In the genomic region with DNA sequence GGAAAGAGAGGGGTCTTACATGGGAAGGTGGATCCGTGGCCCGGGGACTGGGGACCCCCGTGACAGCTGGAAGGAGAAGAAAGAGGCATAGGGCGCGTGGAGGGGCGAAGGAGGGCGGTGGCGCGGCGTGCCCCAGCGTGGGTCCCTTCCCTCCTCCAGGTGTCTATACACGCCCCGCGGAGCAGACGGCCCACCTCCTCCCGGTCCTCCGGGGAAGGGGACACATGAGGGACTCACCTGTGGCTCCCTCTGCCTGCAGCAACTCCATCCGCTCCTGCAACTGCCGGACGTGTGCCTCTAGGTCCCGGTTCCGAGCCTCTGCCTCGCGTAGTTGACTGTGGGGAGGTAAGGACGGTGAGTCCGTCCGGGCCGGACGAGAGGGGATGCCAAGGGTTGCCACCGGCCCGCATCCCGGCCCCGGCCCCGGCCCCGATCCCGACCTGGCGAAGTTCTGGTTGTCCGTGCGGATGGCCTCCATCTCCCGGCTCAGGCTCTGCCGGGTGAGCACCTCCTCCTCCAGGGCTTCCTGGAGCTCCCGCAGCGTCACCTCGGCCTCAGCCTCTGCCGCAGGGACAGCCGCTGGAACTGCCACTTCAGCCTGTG, we compare ENCODE assay signal across 9 cellular contexts. TPM values are rescaled to one million over a fixed set of nuclear protein-coding genes. Genes with fewer than 3 reads are reported as not detected.
A peak's percentile ranks its signal among the peaks of the same experiment; 100 is the strongest.
DNase-seq lines count a peak whose midpoint lies in the region; FAIRE-seq and TF ChIP-seq lines count a peak whose summit lies in the region.
"Had no signal": no experiment of that assay in that cellular context is flagged by ENCODE, and none has a peak within 500 bp of the region (broad histone marks: within the 10 kb centered on the region; RNA-seq: fewer than 3 reads in every experiment).

No MANE protein-coding gene starts in this region.

- no peak overlapping the region for H2AK5ac ChIP-seq in mesenchymal stem cell (ENCODE audit: low read length, severe bottlenecking)

- no peak overlapping the region for H2BK5ac ChIP-seq in mesenchymal stem cell (ENCODE audit: low read depth, low read length, poor library complexity, severe bottlenecking)

- peak overlapping the region; percentile 59 for H3K4me3 Mint-ChIP-seq in activated CD4-positive, alpha-beta T cell treated with anti-CD3 and anti-CD28 coated beads, Interleukin-2, amount 10 ng/mL, durations not matched to agents 24 days and 14 days

- no peak for TF ChIP-seq CTCF in bronchial epithelial cell (IDR thresholded peaks at IDR 0.05; ENCODE audit: insufficient read depth, low read length, severe bottlenecking)
- no peak for TF ChIP-seq CTCF in tibial artery (IDR thresholded peaks at IDR 0.05)

- H2BK12ac ChIP-seq in mesenchymal stem cell (ENCODE audit: low read length in 2 of 2) = no peak overlapping the region

- peak overlapping the region; percentile 12 for H4K8ac ChIP-seq in mesenchymal stem cell (ENCODE audit: low read length)

- H3K23ac ChIP-seq in mesenchymal stem cell (ENCODE audit: low read length in 2 of 2) = no peak overlapping the region

- H3K36me3 ChIP-seq in bronchial epithelial cell (ENCODE audit: control insufficient read depth, insufficient read depth, low read length) (peaks cover 2% of the 10 kb centered on the region), mesenchymal stem cell (ENCODE audit: control insufficient read depth in 1 of 2, insufficient read depth in 2 of 2, low read depth in 1 of 2, low read length in 2 of 2) (peaks cover 35 to 41% of the 10 kb centered on the region in 2 experiments), tibial artery (peaks cover 17 to 36% (median 18%) of the 10 kb centered on the region in 3 donors)

- H3K14ac ChIP-seq in mesenchymal stem cell (ENCODE audit: low read length in 2 of 2) = no peak overlapping the region

- no peak overlapping the region for H3K4ac ChIP-seq in mesenchymal stem cell (ENCODE audit: low read depth in 1 of 2, low read length in 2 of 2)

- no peak for DNase-seq in activated CD4-positive, alpha-beta T cell treated with anti-CD3 and anti-CD28 coated beads, Interleukin-2, amount 10 ng/mL, durations not matched to agents 24 days and 14 days
- no peak for DNase-seq in activated CD4-positive, alpha-beta T cell treated with anti-CD3 and anti-CD28 coated beads for 48 hours
- no peak for DNase-seq in bronchial epithelial cell (ENCODE audit: low read depth)
- no peak for DNase-seq in mesenchymal stem cell
- peak in 1 of 2 donors; percentile 76 for DNase-seq in tibial artery
- DNase-seq in ureter (ENCODE audit: low spot score) = no peak
- DNase-seq in amniotic stem cell (lab: John Stamatoyannopoulos, UW) = no peak
- no peak for DNase-seq in KBM-7

- peaks cover 3% of the 10 kb centered on the region for H3K79me1 ChIP-seq in mesenchymal stem cell (replicated peaks; ENCODE audit: low read length, poor library complexity, severe bottlenecking)

- no peak overlapping the region for H4K91ac ChIP-seq in mesenchymal stem cell (ENCODE audit: low read length)

- H3K36me3 Mint-ChIP-seq in activated CD4-positive, alpha-beta T cell treated with anti-CD3 and anti-CD28 coated beads, Interleukin-2, amount 10 ng/mL, durations not matched to agents 24 days and 14 days (ENCODE audit: low read depth) = no peaks in the 10 kb centered on the region

- no peak overlapping the region for H2BK120ac ChIP-seq in mesenchymal stem cell (ENCODE audit: low read depth, low read length)

- peak overlapping the region; percentile 36 for H3K9ac ChIP-seq in mesenchymal stem cell (ENCODE audit: low read length)

- WGBS in mesenchymal stem cell = 86% methylated on average over 46 of the region's 46 CpGs

- H2BK15ac ChIP-seq in mesenchymal stem cell (ENCODE audit: low read depth, poor library complexity, severe bottlenecking) = no peak overlapping the region

- FAIRE-seq in bronchial epithelial cell (lab: Jason Lieb, UNC) = no peak

- no peaks in the 10 kb centered on the region for H3K9me3 Mint-ChIP-seq in activated CD4-positive, alpha-beta T cell treated with anti-CD3 and anti-CD28 coated beads, Interleukin-2, amount 10 ng/mL, durations not matched to agents 24 days and 14 days
- H3K9me3 Mint-ChIP-seq: activated T-cell treated with anti-CD3 and anti-CD28 coated beads, Interleukin-2, amount 50 U/mL, for 72 hours had no signal

- H3K9me3 ChIP-seq in mesenchymal stem cell (ENCODE audit: control insufficient read depth, low read length) (no peaks in the 10 kb centered on the region), tibial artery (no peaks in the 10 kb centered on the region)

- peaks cover 12% of the 10 kb centered on the region for H3K4me1 Mint-ChIP-seq in activated CD4-positive, alpha-beta T cell treated with anti-CD3 and anti-CD28 coated beads, Interleukin-2, amount 10 ng/mL, durations not matched to agents 24 days and 14 days

- H3K18ac ChIP-seq in mesenchymal stem cell (ENCODE audit: low read depth in 1 of 2, low read length in 2 of 2) = no peak overlapping the region

- H3K27me3 ChIP-seq in bronchial epithelial cell (ENCODE audit: control insufficient read depth, insufficient read depth, low read length) (no peaks in the 10 kb centered on the region), mesenchymal stem cell (ENCODE audit: control insufficient read depth in 1 of 2, insufficient read depth in 1 of 2, low read length in 2 of 2) (no peaks in the 10 kb centered on the region), tibial artery (no peaks in the 10 kb centered on the region)

- no peak overlapping the region for H3K4me2 ChIP-seq in mesenchymal stem cell (ENCODE audit: low read length, poor library complexity, severe bottlenecking)

- no peak overlapping the region for H3K27ac ChIP-seq in mesenchymal stem cell (ENCODE audit: low read length, poor library complexity, severe bottlenecking)
- H3K27ac ChIP-seq in tibial artery = peak overlapping the region; percentile 95 to 98

- intact Hi-C loops in activated CD4-positive, alpha-beta T cell treated with anti-CD3 and anti-CD28 coated beads, Interleukin-2, amount 10 ng/mL, durations not matched to agents 24 days and 14 days (cut with micrococcal nuclease) = no loop called here
- intact Hi-C loops in tibial artery (cut with DNase I; ENCODE audit: low total_unique reads) = no loop called here

- H3K27me3 Mint-ChIP-seq in activated CD4-positive, alpha-beta T cell treated with anti-CD3 and anti-CD28 coated beads, Interleukin-2, amount 10 ng/mL, durations not matched to agents 24 days and 14 days = peaks cover 20% of the 10 kb centered on the region

- no peak overlapping the region for H2AFZ ChIP-seq in mesenchymal stem cell (ENCODE audit: low read depth, low read length)

- H3K4me1 ChIP-seq in mesenchymal stem cell (ENCODE audit: control insufficient read depth, insufficient read depth, low read depth, low read length) = peaks cover 29% of the 10 kb centered on the region
- H3K4me1 ChIP-seq in tibial artery = peaks cover 0 to 22% (median 16%) of the 10 kb centered on the region in 4 donors

- in situ Hi-C loops in KBM-7 (cut with MboI; ENCODE audit: low pct_unique_long_range_greater_than_20kb, low sequenced_read_pairs) = no loop called here

- H3K27ac Mint-ChIP-seq in activated CD4-positive, alpha-beta T cell treated with anti-CD3 and anti-CD28 coated beads, Interleukin-2, amount 10 ng/mL, durations not matched to agents 24 days and 14 days = no peak overlapping the region
- H3K27ac Mint-ChIP-seq: activated T-cell treated with anti-CD3 and anti-CD28 coated beads, Interleukin-2, amount 50 U/mL, for 72 hours had no signal

- H3K4me3 ChIP-seq in bronchial epithelial cell (ENCODE audit: low read depth, low read length) (peak overlapping the region; percentile 30), mesenchymal stem cell (ENCODE audit: insufficient read depth in 1 of 2, low read depth in 1 of 2, low read length in 2 of 2) (no peak overlapping the region), tibial artery (peak overlapping the region in 1 of 2 donors; percentile 55)

RNA-seq across cellular contexts. Expression of a gene that starts 2.4 kb away (rescaled TPM):
- 4.3 and 4.8 TPM in 2 replicates for total RNA-seq in activated CD4-positive, alpha-beta T cell treated with anti-CD3 and anti-CD28 coated beads, Interleukin-2, amount 10 ng/mL, durations not matched to agents 24 days and 14 days
- total RNA-seq in bronchial epithelial cell (1.7 and 2.1 TPM in 2 replicates), ureter (18.1 TPM)
- polyA plus RNA-seq in mesenchymal stem cell (2013, experiment 1 of 2) = 16.0 TPM
- 14.5 TPM for polyA plus RNA-seq in mesenchymal stem cell (2013, experiment 2 of 2)

RNA-seq across cellular contexts. Expression of a gene that starts 10.9 kb away (rescaled TPM):
- total RNA-seq in activated CD4-positive, alpha-beta T cell treated with anti-CD3 and anti-CD28 coated beads, Interleukin-2, amount 10 ng/mL, durations not matched to agents 24 days and 14 days = 16.9 and 19.7 TPM in 2 replicates
- total RNA-seq in bronchial epithelial cell = 4.7 and 9.1 TPM in 2 replicates
- 54.2 TPM for polyA plus RNA-seq in mesenchymal stem cell (2013, experiment 1 of 2)
- polyA plus RNA-seq in mesenchymal stem cell (2013, experiment 2 of 2) = 51.7 TPM
- 106 TPM for total RNA-seq in ureter

RNA-seq across cellular contexts. Expression of a gene that starts 21.2 kb away (rescaled TPM):
- 49.6 and 50.7 TPM in 2 replicates for total RNA-seq in activated CD4-positive, alpha-beta T cell treated with anti-CD3 and anti-CD28 coated beads, Interleukin-2, amount 10 ng/mL, durations not matched to agents 24 days and 14 days
- 25.3 and 29.0 TPM in 2 replicates for total RNA-seq in bronchial epithelial cell
- 35.9 TPM for polyA plus RNA-seq in mesenchymal stem cell (2013, experiment 1 of 2)
- 32.6 TPM for polyA plus RNA-seq in mesenchymal stem cell (2013, experiment 2 of 2)
- total RNA-seq in ureter = 64.2 TPM

RNA-seq across cellular contexts. Expression of a gene that starts 38.2 kb away (rescaled TPM):
- not detected in 2 replicates for total RNA-seq in activated CD4-positive, alpha-beta T cell treated with anti-CD3 and anti-CD28 coated beads, Interleukin-2, amount 10 ng/mL, durations not matched to agents 24 days and 14 days
- total RNA-seq in bronchial epithelial cell (not detected in 2 replicates), ureter (not detected)
- polyA plus RNA-seq in mesenchymal stem cell (2013, experiment 1 of 2) = not detected
- polyA plus RNA-seq in mesenchymal stem cell (2013, experiment 2 of 2) = not detected

RNA-seq across cellular contexts. Expression of a gene that starts 40.7 kb away (rescaled TPM):
- total RNA-seq in activated CD4-positive, alpha-beta T cell treated with anti-CD3 and anti-CD28 coated beads, Interleukin-2, amount 10 ng/mL, durations not matched to agents 24 days and 14 days = 34.2 and 34.7 TPM in 2 replicates
- total RNA-seq in bronchial epithelial cell (2.4 and 5.5 TPM in 2 replicates), ureter (24.8 TPM)
- polyA plus RNA-seq in mesenchymal stem cell (2013, experiment 1 of 2) = 5.3 TPM
- 5.1 TPM for polyA plus RNA-seq in mesenchymal stem cell (2013, experiment 2 of 2)
